ENCODE assay signal across 8 cellular contexts in the genomic region with DNA sequence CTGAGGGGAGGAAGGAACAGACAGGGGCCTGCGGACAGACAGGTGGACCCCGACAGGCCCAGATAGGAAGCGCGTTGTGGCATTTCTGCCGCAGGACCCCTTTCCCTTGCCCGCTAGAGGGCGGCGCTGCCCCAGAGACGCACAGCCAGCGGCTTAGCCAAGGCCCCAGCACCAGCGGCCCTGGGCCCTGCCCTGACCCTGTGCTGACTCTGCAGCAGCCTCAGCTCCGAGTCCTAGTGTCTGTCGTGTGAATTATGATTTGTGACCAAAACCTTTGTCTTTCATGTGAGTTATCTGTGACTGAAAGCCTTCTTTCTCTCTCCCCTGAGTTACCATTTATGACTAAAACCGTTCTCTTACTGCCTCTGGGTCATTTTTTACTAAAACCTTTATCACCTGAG. TPM values are rescaled to one million over a fixed set of nuclear protein-coding genes. Genes with fewer than 3 reads are reported as not detected.
DNase-seq lines count a peak whose midpoint lies in the region; ATAC-seq and TF ChIP-seq lines count a peak whose summit lies in the region.

No MANE protein-coding gene starts in this region.

- H3K9me3 ChIP-seq in Panc1 (ENCODE audit: control insufficient read depth, insufficient read depth, low read depth, low read length) (no peaks in the 10 kb centered on the region), thoracic aorta (no peaks in the 10 kb centered on the region)

- no peak overlapping the region for H3K4me3 ChIP-seq in Panc1 (ENCODE audit: low read depth in 2 of 2, low read length in 2 of 2)
- H3K4me3 ChIP-seq in thoracic aorta = no peak overlapping the region

- TF ChIP-seq EP300 in Ishikawa (IDR thresholded peaks at IDR 0.05; ENCODE audit: borderline replicate concordance) = no peak

- H3K27ac ChIP-seq in Panc1 (ENCODE audit: low read length) = peak overlapping the region; percentile 40; the same call in 1 of the 2 replicates
- H3K27ac ChIP-seq in thoracic aorta = no peak overlapping the region

- DNase-seq in CD1c-positive myeloid dendritic cell (ENCODE audit: extremely low spot score) (peak; percentile 70), Panc1 (ENCODE audit: low read depth, low spot score) (peak; percentile 42), fibroblast of peridontal ligament (ENCODE audit: extremely low read depth) (peak; percentile 55), nucleus accumbens (lab: John Stamatoyannopoulos, UW) (peak in 38 of 56 donors; percentile 8 to 76 (median 34)), thoracic aorta (ENCODE audit: low spot score) (no peak)
- DNase-seq in activated T-cell treated with anti-CD3 and anti-CD28 coated beads, Interleukin-2, amount 50 U/mL, for 48 hours = peak; percentile 83 to 86

- H3K27me3 ChIP-seq in Panc1 (ENCODE audit: control insufficient read depth, insufficient read depth, low read length) = no peaks in the 10 kb centered on the region; the same call in 1 of the 2 replicates
- no peaks in the 10 kb centered on the region for H3K27me3 ChIP-seq in thoracic aorta (replicated peaks; ENCODE audit: insufficient read depth)

- intact Hi-C loops in Panc1 (cut with micrococcal nuclease; ENCODE audit: unreplicated experiment) = loop anchor here (2.0 to 5.0 kb wide), 2 partner anchors 89 to 243 kb away; no protein-coding TSS in a partner anchor

- POLR2A ChIA-PET in Panc1 (lab: Charles Lee) = no interaction called here

- TF ChIP-seq CTCF in Panc1 (IDR thresholded peaks at IDR 0.05) (peak; percentile 97), thoracic aorta (IDR thresholded peaks at IDR 0.05) (peak; percentile 47)

- ATAC-seq in GM19395 (IDR thresholded peaks at IDR 0.05; ENCODE audit: unreplicated experiment) = peak; percentile 76
- ATAC-seq in Panc1 = peak; percentile 94
- ATAC-seq in thoracic aorta (ENCODE audit: insufficient number of reproducible peaks, low FRiP score, low read depth) = no peak

- H3K4me1 ChIP-seq in Panc1 (ENCODE audit: control insufficient read depth, insufficient read depth, low read length) (peaks cover 20% of the 10 kb centered on the region), thoracic aorta (ENCODE audit: control insufficient read depth in 1 of 2, low read depth in 2 of 2) (peaks cover 3 to 10% of the 10 kb centered on the region in 2 donors)

- in situ Hi-C loops in Panc1 (cut with HindIII; ENCODE audit: low pct_unique_long_range_greater_than_20kb, low sequenced_read_pairs) = no loop called here

- no TSS peak for BruUV-seq in Panc1 (replicated peaks; lab: Mats Ljungman, UMichigan)

- peak; percentile 76 for TF ChIP-seq RAD21 in Ishikawa (IDR thresholded peaks at IDR 0.05; ENCODE audit: low read depth)

- CTCF ChIA-PET in Panc1 (lab: Charles Lee) = interaction anchor here (0.8 to 1.4 kb wide), 4 partner anchors 87 to 250 kb away, joined by 3 to 10 read pairs (median 6); no protein-coding TSS in a partner anchor

- H3K36me3 ChIP-seq in Panc1 (ENCODE audit: control insufficient read depth, insufficient read depth, low read length) (0 out of 2 replicates have a peak, but pooled peaks cover under 1% of the 10 kb centered on the region), thoracic aorta (no peaks in the 10 kb centered on the region)

TF ChIP-seq in Ishikawa, 13 proteins besides CTCF, POLR2A, EP300 and RAD21:
- TF ChIP-seq TAF1 (IDR thresholded peaks at IDR 0.05; ENCODE audit: low read depth) (no peak), NFIC (IDR thresholded peaks at IDR 0.05) (no peak), TCF12 (IDR thresholded peaks at IDR 0.05; ENCODE audit: low read depth) (no peak), TEAD4 (IDR thresholded peaks at IDR 0.05) (no peak), FOXM1 (IDR thresholded peaks at IDR 0.05; ENCODE audit: borderline replicate concordance, low read depth) (no peak), CEBPB (IDR thresholded peaks at IDR 0.05) (no peak), ZBTB7A (IDR thresholded peaks at IDR 0.05; ENCODE audit: low read depth) (no peak), EGR1 (IDR thresholded peaks at IDR 0.05) (no peak), CREB1 (IDR thresholded peaks at IDR 0.05; ENCODE audit: low read depth) (no peak), YY1 (IDR thresholded peaks at IDR 0.05; ENCODE audit: low read depth) (no peak)
- TF ChIP-seq, protein P1, sequence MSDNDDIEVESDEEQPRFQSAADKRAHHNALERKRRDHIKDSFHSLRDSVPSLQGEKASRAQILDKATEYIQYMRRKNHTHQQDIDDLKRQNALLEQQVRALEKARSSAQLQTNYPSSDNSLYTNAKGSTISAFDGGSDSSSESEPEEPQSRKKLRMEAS (IDR thresholded peaks at IDR 0.05) = no peak
- TF ChIP-seq, protein P2, sequence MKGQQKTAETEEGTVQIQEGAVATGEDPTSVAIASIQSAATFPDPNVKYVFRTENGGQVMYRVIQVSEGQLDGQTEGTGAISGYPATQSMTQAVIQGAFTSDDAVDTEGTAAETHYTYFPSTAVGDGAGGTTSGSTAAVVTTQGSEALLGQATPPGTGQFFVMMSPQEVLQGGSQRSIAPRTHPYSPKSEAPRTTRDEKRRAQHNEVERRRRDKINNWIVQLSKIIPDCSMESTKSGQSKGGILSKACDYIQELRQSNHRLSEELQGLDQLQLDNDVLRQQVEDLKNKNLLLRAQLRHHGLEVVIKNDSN (IDR thresholded peaks at IDR 0.05) = no peak
- TF ChIP-seq, protein P3, sequence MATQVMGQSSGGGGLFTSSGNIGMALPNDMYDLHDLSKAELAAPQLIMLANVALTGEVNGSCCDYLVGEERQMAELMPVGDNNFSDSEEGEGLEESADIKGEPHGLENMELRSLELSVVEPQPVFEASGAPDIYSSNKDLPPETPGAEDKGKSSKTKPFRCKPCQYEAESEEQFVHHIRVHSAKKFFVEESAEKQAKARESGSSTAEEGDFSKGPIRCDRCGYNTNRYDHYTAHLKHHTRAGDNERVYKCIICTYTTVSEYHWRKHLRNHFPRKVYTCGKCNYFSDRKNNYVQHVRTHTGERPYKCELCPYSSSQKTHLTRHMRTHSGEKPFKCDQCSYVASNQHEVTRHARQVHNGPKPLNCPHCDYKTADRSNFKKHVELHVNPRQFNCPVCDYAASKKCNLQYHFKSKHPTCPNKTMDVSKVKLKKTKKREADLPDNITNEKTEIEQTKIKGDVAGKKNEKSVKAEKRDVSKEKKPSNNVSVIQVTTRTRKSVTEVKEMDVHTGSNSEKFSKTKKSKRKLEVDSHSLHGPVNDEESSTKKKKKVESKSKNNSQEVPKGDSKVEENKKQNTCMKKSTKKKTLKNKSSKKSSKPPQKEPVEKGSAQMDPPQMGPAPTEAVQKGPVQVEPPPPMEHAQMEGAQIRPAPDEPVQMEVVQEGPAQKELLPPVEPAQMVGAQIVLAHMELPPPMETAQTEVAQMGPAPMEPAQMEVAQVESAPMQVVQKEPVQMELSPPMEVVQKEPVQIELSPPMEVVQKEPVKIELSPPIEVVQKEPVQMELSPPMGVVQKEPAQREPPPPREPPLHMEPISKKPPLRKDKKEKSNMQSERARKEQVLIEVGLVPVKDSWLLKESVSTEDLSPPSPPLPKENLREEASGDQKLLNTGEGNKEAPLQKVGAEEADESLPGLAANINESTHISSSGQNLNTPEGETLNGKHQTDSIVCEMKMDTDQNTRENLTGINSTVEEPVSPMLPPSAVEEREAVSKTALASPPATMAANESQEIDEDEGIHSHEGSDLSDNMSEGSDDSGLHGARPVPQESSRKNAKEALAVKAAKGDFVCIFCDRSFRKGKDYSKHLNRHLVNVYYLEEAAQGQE (IDR thresholded peaks at IDR 0.05; ENCODE audit: low read depth) = no peak
TF ChIP-seq in Ishikawa: peak in this region for 0.

RNA-seq across cellular contexts. Expression of gene TRIP13, which starts 30.8 kb away (rescaled TPM):
- total RNA-seq in Panc1 (2021; ENCODE audit: unreplicated experiment) (45.9 TPM), thoracic aorta (1 to 10 TPM in 1 of 2 donors, not detected in 1; 1.6 TPM)
- 22.9 TPM for polyA plus RNA-seq in Panc1 (2012; ENCODE audit: insufficient read length)

RNA-seq across cellular contexts. Expression of gene BRD9, which starts 30.9 kb away (rescaled TPM):
- 64.3 TPM for total RNA-seq in Panc1 (2021; ENCODE audit: unreplicated experiment)
- polyA plus RNA-seq in Panc1 (2012; ENCODE audit: insufficient read length) = 61.7 TPM
- total RNA-seq in thoracic aorta = 10 to 100 TPM; 30.7 to 54.5 TPM

Comparison
In these comparisons a context has a peak if more than half of its experiments do, and no peak if none do; other contexts are left out.
1. RNA of gene TRIP13, which starts 30.8 kb away (total RNA-seq): 45.9 TPM in Panc1 (single experiment); 1.6 TPM in thoracic aorta; every median in the first group is over 10 times any median in the second.